ENCODE assay signal across 8 cellular contexts in genomic region chr17:49707608-49708514, GRCh38. TPM values are rescaled to one million over a fixed set of nuclear protein-coding genes. Genes with fewer than 3 reads are reported as not detected.
DNase-seq lines count a peak whose midpoint lies in the region; ATAC-seq and TF ChIP-seq lines count a peak whose summit lies in the region.

Gene SLC35B1 (minus strand): TSS chr17:49707964. CDS start chr17:49707833, 131 bp downstream.

- ATAC-seq in GM19324 (IDR thresholded peaks at IDR 0.05; ENCODE audit: low FRiP score, unreplicated experiment) (peak; percentile 93), HG03520 (IDR thresholded peaks at IDR 0.05; ENCODE audit: unreplicated experiment) (peak; percentile 84), left lung (peak; percentile 97)

- intact Hi-C loops in left lung (cut with DNase I): loop anchor here (5.0 to 10.0 kb wide), 2 partner anchors 69 to 137 kb away; partner anchors contain the start of gene TAC4 (in 2 of the 2)

- peaks cover 0 to 48% of the 10 kb centered on the region in 2 donors for H3K36me3 ChIP-seq in left lung

- TF ChIP-seq CTCF in left lung (IDR thresholded peaks at IDR 0.05): peak; percentile 50 to 58

- peaks cover 9 to 34% of the 10 kb centered on the region in 2 donors for H3K4me1 ChIP-seq in left lung

- H3K27me3 ChIP-seq in left lung: no peaks in the 10 kb centered on the region

- peak within 1 kb of the TSS; percentile 90 for H3K27ac ChIP-seq in left lung

- DNase-seq in C1 segment of cervical spinal cord (lab: John Stamatoyannopoulos, UW) (peak; percentile 81 to 99 (median 96)), NCI-H69 (lab: John Stamatoyannopoulos, UW) (peak; percentile 99), dedifferentiated amniotic fluid mesenchymal stem cell (ENCODE audit: extremely low spot score) (peak; percentile 98), left lung (peak; percentile 98 to 99)
- peak; percentile 99 for DNase-seq in activated CD4-positive, alpha-beta T cell treated with anti-CD3 and anti-CD28 coated beads, Interleukin-2, amount 50 U/mL, for 1 hour
- peak; percentile 98 for DNase-seq in stimulated activated CD4-positive, alpha-beta T cell treated with anti-CD3 and anti-CD28 coated beads, Interleukin-4, amount 100 ng/mL, for 1 hour

- no peaks in the 10 kb centered on the region for H3K9me3 ChIP-seq in left lung

- peak within 1 kb of the TSS; percentile 58 to 98 for H3K4me3 ChIP-seq in left lung

RNA-seq across cellular contexts. Expression of gene SLC35B1, which starts in this region (rescaled TPM):
- 10 to 100 TPM; 48.8 to 74.9 TPM for total RNA-seq in left lung

Comparison
In these comparisons a context has a peak if more than half of its experiments do, and no peak if none do; other contexts are left out.
1. Peak in every context shown above with its lines: DNase-seq, ATAC-seq, H3K4me3 ChIP-seq and H3K27ac ChIP-seq.